8 cellular contexts compared by ENCODE assay signal in the genomic region with DNA sequence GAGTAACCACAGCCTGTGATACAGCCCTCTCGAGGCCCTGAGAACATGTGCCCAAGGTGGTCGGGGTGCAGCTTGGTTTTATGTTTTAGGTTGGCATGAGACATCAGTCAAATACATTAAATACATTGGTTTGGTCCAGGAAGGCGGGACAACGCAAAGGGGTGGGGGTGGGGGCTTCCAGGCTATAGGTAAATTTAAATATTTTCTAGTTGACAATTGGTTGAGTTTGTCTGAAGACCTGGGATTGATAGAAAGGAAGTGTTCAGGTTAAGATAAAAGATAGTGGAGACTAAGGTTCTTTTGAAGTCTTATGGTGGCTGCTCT. TPM values are rescaled to one million over a fixed set of nuclear protein-coding genes. Genes with fewer than 3 reads are reported as not detected.
DNase-seq lines count a peak whose midpoint lies in the region; ATAC-seq, FAIRE-seq and TF ChIP-seq lines count a peak whose summit lies in the region.

No MANE protein-coding gene starts in this region.

- H3K4me2 ChIP-seq in K562 (ENCODE audit: insufficient read depth, low read length) = peak overlapping the region; percentile 95

- H3K27ac ChIP-seq in 22Rv1 (peak overlapping the region; percentile 96), K562 (ENCODE audit: extremely low read depth, low read depth, low read length) (peak overlapping the region; percentile 98)

- H2AFZ ChIP-seq in K562 (ENCODE audit: low read depth, low read length) = peak overlapping the region; percentile 98

- peak in 1 of 4 experiments; percentile 37 for DNase-seq in K562 (ENCODE audit: extremely low read depth in 1 of 4, low spot score in 3 of 4)
- DNase-seq in frontal cortex (ENCODE audit: low spot score in 2 of 2) = no peak
- DNase-seq in DMS 273 treated with DMSO at 0.1 percent for 48 hours (lab: John Stamatoyannopoulos, UW) = no peak
- no peak for DNase-seq in NCI-H1105 treated with DMSO at 0.1 percent for 48 hours (lab: John Stamatoyannopoulos, UW)

- CTCF ChIA-PET in K562 (lab: Yijun Ruan, JAX; ENCODE audit: low intra/inter-chr PET ratio) = no interaction called here

- peak overlapping the region; percentile 90 to 97 (median 95) for H3K4me3 Mint-ChIP-seq in IgD-negative memory B cell

- H3K36me3 ChIP-seq in K562 (ENCODE audit: control insufficient read depth, insufficient read depth, low read length) = peaks cover 34% of the 10 kb centered on the region; the same call in 2 of the 3 replicates

- ATAC-seq in K562 (no peak), GM18909 (IDR thresholded peaks at IDR 0.05; ENCODE audit: poor library complexity, unreplicated experiment) (no peak)

- H3K4me1 Mint-ChIP-seq in IgD-negative memory B cell = peaks cover 31 to 52% (median 34%) of the 10 kb centered on the region in 3 donors

- H3K4me1 ChIP-seq in K562 (replicated peaks in 1 of 2; ENCODE audit: control insufficient read depth in 2 of 2, insufficient read depth in 2 of 2, low read length in 2 of 2) (peaks cover 7 to 19% of the 10 kb centered on the region in 2 experiments; a peak in 4 of 5 replicates), mononuclear cell (ENCODE audit: insufficient read depth, low read length) (peaks cover 32% of the 10 kb centered on the region)

- H4K20me1 ChIP-seq in K562 (replicated peaks; ENCODE audit: control insufficient read depth, insufficient read depth, low read length) = peaks cover 18% of the 10 kb centered on the region

- H3K27me3 Mint-ChIP-seq in IgD-negative memory B cell = no peaks in the 10 kb centered on the region

- H3K9ac ChIP-seq in K562 (ENCODE audit: insufficient read depth in 1 of 2, low read depth in 2 of 2, low read length in 2 of 2) = peak overlapping the region; percentile 97 to 100

- H3K9me1 ChIP-seq in K562 (ENCODE audit: control insufficient read depth, insufficient read depth, low read length) = no peaks in the 10 kb centered on the region

- FAIRE-seq in K562 (lab: Jason Lieb, UNC) (no peak), frontal cortex (lab: Jason Lieb, UNC) (no peak)

- no peak for TF ChIP-seq EP300 in K562 (IDR thresholded peaks at IDR 0.05; ENCODE audit: low read length)

- H3K9me3 Mint-ChIP-seq in IgD-negative memory B cell = no peaks in the 10 kb centered on the region

- TF ChIP-seq RAD21 in K562 (CRISPR knock-in tag; conservative IDR thresholded peaks at IDR 0.05 in 1 of 2, IDR thresholded peaks at IDR 0.05 in 1 of 2) = no peak

- peak overlapping the region; percentile 94 to 98 (median 94) for H3K27ac Mint-ChIP-seq in IgD-negative memory B cell

- H3K9me3 ChIP-seq in K562 (replicated peaks; ENCODE audit: control insufficient read depth, insufficient read depth, low read depth, low read length) = no peaks in the 10 kb centered on the region
- H3K9me3 ChIP-seq in mononuclear cell (ENCODE audit: low read depth, low read length) = no peaks in the 10 kb centered on the region

- intact Hi-C loops in K562 (cut with micrococcal nuclease) = no loop called here

- peaks cover 62% of the 10 kb centered on the region for H3K79me2 ChIP-seq in K562 (ENCODE audit: control insufficient read depth, insufficient read depth, low read length)

- 0% methylated on average over 4 of the region's 4 CpGs for WGBS in K562 (ENCODE audit: insufficient coverage, low coverage, missing lambda C conversion rate)

- TF ChIP-seq CTCF in 22Rv1 (IDR thresholded peaks at IDR 0.05) = no peak
- no peak for TF ChIP-seq CTCF in K562 (IDR thresholded peaks at IDR 0.05 in 2 of 3, conservative IDR thresholded peaks at IDR 0.05 in 1 of 3; ENCODE audit: insufficient read depth in 2 of 3, low read depth in 1 of 3, low read length in 3 of 3)

- H3K4me3 ChIP-seq in K562 (peak overlapping the region; percentile 59), mononuclear cell (ENCODE audit: low read length) (peak overlapping the region; percentile 76)

- H3K36me3 Mint-ChIP-seq in IgD-negative memory B cell = peaks cover 1% of the 10 kb centered on the region

- POLR2A ChIA-PET in K562 (lab: Yijun Ruan, JAX) = interaction anchor here (0.8 to 5.5 kb wide), 3 partner anchors 12 to 322 kb away, joined by 3 to 40 read pairs (median 4); no protein-coding TSS in a partner anchor

- H3K27me3 ChIP-seq in K562 (ENCODE audit: control insufficient read depth in 2 of 2, insufficient read depth in 2 of 2, low read length in 2 of 2) (no peaks in the 10 kb centered on the region), mononuclear cell (ENCODE audit: insufficient read depth, low read length) (no peaks in the 10 kb centered on the region)

- no peak for TF ChIP-seq POLR2A in K562 (conservative IDR thresholded peaks at IDR 0.05)

- in situ Hi-C loops in K562 (cut with MboI) = no loop called here

- no TSS peak for BruUV-seq in K562 (replicated peaks; lab: Mats Ljungman, UMichigan)

TF ChIP-seq in K562, 482 proteins besides CTCF, POLR2A, EP300 and RAD21 (continues in another document):
- no peak for TF ChIP-seq JUND (IDR thresholded peaks at IDR 0.05; ENCODE audit: borderline replicate concordance, low read depth, low read length)
- no peak for TF ChIP-seq JUND (tag; IDR thresholded peaks at IDR 0.05; ENCODE audit: borderline replicate concordance, low read depth, low read length)
- no peak for TF ChIP-seq KLF10 (CRISPR knock-in tag; IDR thresholded peaks at IDR 0.05)
- TF ChIP-seq, protein P1, sequence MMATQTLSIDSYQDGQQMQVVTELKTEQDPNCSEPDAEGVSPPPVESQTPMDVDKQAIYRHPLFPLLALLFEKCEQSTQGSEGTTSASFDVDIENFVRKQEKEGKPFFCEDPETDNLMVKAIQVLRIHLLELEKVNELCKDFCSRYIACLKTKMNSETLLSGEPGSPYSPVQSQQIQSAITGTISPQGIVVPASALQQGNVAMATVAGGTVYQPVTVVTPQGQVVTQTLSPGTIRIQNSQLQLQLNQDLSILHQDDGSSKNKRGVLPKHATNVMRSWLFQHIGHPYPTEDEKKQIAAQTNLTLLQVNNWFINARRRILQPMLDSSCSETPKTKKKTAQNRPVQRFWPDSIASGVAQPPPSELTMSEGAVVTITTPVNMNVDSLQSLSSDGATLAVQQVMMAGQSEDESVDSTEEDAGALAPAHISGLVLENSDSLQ (IDR thresholded peaks at IDR 0.05) = peak; percentile 36
- TF ChIP-seq CBFA2T3 (IDR thresholded peaks at IDR 0.05) = peak; percentile 47
- 0 out of 2 replicates have a peak, but pooled peaks have one; percentile 25 for TF ChIP-seq ARID1B (IDR thresholded peaks at IDR 0.05)
- TF ChIP-seq, protein P2, sequence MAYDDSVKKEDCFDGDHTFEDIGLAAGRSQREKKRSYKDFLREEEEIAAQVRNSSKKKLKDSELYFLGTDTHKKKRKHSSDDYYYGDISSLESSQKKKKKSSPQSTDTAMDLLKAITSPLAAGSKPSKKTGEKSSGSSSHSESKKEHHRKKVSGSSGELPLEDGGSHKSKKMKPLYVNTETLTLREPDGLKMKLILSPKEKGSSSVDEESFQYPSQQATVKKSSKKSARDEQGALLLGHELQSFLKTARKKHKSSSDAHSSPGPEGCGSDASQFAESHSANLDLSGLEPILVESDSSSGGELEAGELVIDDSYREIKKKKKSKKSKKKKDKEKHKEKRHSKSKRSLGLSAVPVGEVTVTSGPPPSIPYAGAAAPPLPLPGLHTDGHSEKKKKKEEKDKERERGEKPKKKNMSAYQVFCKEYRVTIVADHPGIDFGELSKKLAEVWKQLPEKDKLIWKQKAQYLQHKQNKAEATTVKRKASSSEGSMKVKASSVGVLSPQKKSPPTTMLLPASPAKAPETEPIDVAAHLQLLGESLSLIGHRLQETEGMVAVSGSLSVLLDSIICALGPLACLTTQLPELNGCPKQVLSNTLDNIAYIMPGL (CRISPR knock-in tag; IDR thresholded peaks at IDR 0.05) = no peak

RNA-seq across cellular contexts. Expression of a gene that starts 1.2 kb away (rescaled TPM):
- polyA plus RNA-seq in IgD-negative memory B cell (1.4 TPM), K562 (2011; rRNA removed) (2.7 and 4.2 TPM in 2 replicates), K562 (2014; fragmentation: Illumina TruSeq; extraction: Trizol) (5.4 and 5.8 TPM in 2 replicates), K562 (2014; fragmentation: Nextera tagmentation; extraction: Ambion mirVana) (1 to 10 TPM; 1.3 to 1.9 TPM), K562 (2014; rRNA removed) (3.0 and 3.4 TPM in 2 replicates)
- total RNA-seq in K562 (2011; cell fraction: chromatin; rRNA removed; ENCODE audit: low replicate concordance) = 13.7 and 18.9 TPM in 2 replicates
- 10.3 and 12.2 TPM in 2 replicates for total RNA-seq in K562 (2011; cell fraction: nucleolus; rRNA removed)
- 11.8 and 13.6 TPM in 2 replicates for total RNA-seq in K562 (2011; cell fraction: nucleoplasm; rRNA removed)
- total RNA-seq in K562 (2014; rRNA removed) (3.6 and 4.9 TPM in 2 replicates), K562 (2014; rRNA removed; fragmentation: Illumina TruSeq; extraction: Trizol) (6.0 and 6.9 TPM in 2 replicates), K562 (2015; rRNA removed; fragmentation: Illumina TruSeq; extraction: Trizol) (6.7 and 6.8 TPM in 2 replicates), K562 (2021) (8.9 and 9.5 TPM in 2 replicates), mononuclear cell (6.0 TPM), frontal cortex (13.9 TPM)
- polyA plus RNA-seq in K562 (2011; cell fraction: cytosol; rRNA removed) = 2.2 and 2.3 TPM in 2 replicates
- polyA plus RNA-seq in K562 (2011; cell fraction: nucleus; rRNA removed) = 4.0 and 4.6 TPM in 2 replicates
- 3.0 and 3.4 TPM in 2 replicates for polyA plus RNA-seq in K562 (2012)
- polyA minus RNA-seq in K562 (2011; rRNA and poly(A)+ RNA removed) = 14.0 and 14.5 TPM in 2 replicates
- 7.1 and 8.5 TPM in 2 replicates for polyA minus RNA-seq in K562 (2011; cell fraction: cytosol; rRNA and poly(A)+ RNA removed)
- 7.4 and 13.3 TPM in 2 replicates for polyA minus RNA-seq in K562 (2011; cell fraction: nucleus; rRNA and poly(A)+ RNA removed)

RNA-seq across cellular contexts. Expression of a gene that starts 42.1 kb away (rescaled TPM):
- polyA plus RNA-seq in IgD-negative memory B cell = not detected
- total RNA-seq in K562 (2011; cell fraction: chromatin; rRNA removed; ENCODE audit: low replicate concordance) = not detected in 2 replicates
- total RNA-seq in K562 (2011; cell fraction: nucleolus; rRNA removed) = not detected in 2 replicates
- not detected in 2 replicates for total RNA-seq in K562 (2011; cell fraction: nucleoplasm; rRNA removed)
- total RNA-seq in K562 (2014; rRNA removed) = not detected in 2 replicates
- total RNA-seq in K562 (2014; rRNA removed; fragmentation: Illumina TruSeq; extraction: Trizol) = not detected in 2 replicates
- total RNA-seq in K562 (2015; rRNA removed; fragmentation: Illumina TruSeq; extraction: Trizol) = not detected in 2 replicates
- not detected in 2 replicates for total RNA-seq in K562 (2021)
- polyA plus RNA-seq in K562 (2011; rRNA removed) = not detected in 2 replicates
- polyA plus RNA-seq in K562 (2011; cell fraction: cytosol; rRNA removed) = not detected in 2 replicates
- not detected in 2 replicates for polyA plus RNA-seq in K562 (2011; cell fraction: nucleus; rRNA removed)
- polyA plus RNA-seq in K562 (2012) = 0.10 TPM in 1 of 2 replicates, not detected in the other
- polyA plus RNA-seq in K562 (2014; fragmentation: Illumina TruSeq; extraction: Trizol) = not detected in 2 replicates
- not detected for polyA plus RNA-seq in K562 (2014; fragmentation: Nextera tagmentation; extraction: Ambion mirVana)
- polyA plus RNA-seq in K562 (2014; rRNA removed) = not detected in 2 replicates
- not detected in 2 replicates for polyA minus RNA-seq in K562 (2011; rRNA and poly(A)+ RNA removed)
- not detected in 2 replicates for polyA minus RNA-seq in K562 (2011; cell fraction: cytosol; rRNA and poly(A)+ RNA removed)
- not detected in 2 replicates for polyA minus RNA-seq in K562 (2011; cell fraction: nucleus; rRNA and poly(A)+ RNA removed)
- 0.21 TPM for total RNA-seq in mononuclear cell
- not detected for total RNA-seq in frontal cortex
